Comparison of ENCODE assay signal across 9 cellular contexts in genomic region chr1:74964508-74964907, GRCh38.
DNase-seq lines count a peak whose midpoint lies in the region; ATAC-seq lines count a peak whose summit lies in the region.
"Had no signal": no experiment of that assay in that cellular context is flagged by ENCODE, and none has a peak within 500 bp of the region (broad histone marks: within the 10 kb centered on the region; RNA-seq: fewer than 3 reads in every experiment).

No MANE protein-coding gene starts in this region.

- peak; percentile 82 for DNase-seq in DMS79 (lab: John Stamatoyannopoulos, UW)
- peak; percentile 92 for DNase-seq in NCI-H128 (lab: John Stamatoyannopoulos, UW; ENCODE audit: unreplicated experiment)
- DNase-seq in SHP77 treated with DMSO at 0.1 percent for 48 hours (lab: John Stamatoyannopoulos, UW), result peak; percentile 87
- DNase-seq in midbrain (lab: John Stamatoyannopoulos, UW), result peak; percentile 12
- DNase-seq in activated naive CD4-positive, alpha-beta T cell treated with anti-CD3 and anti-CD28 coated beads, Interleukin-2, amount 50 U/mL, for 16 hours, result no peak
- no peak for DNase-seq in mesenteric fat pad (ENCODE audit: low spot score)
- DNase-seq: trophoblast cell had no signal

- ATAC-seq in GM18909 (IDR thresholded peaks at IDR 0.05; ENCODE audit: poor library complexity, unreplicated experiment), result no peak
- ATAC-seq in activated CD4-positive, CD25-positive, alpha-beta regulatory T cell treated with anti-CD3 and anti-CD28 coated beads, Interleukin-2, amount 50 U/mL, for 24 hours, result no peak

Comparison
In these comparisons a context has a peak if more than half of its experiments do, and no peak if none do; other contexts are left out.
1. DNase-seq: peak in DMS79 (single experiment), NCI-H128 (single experiment), SHP77 treated with DMSO at 0.1 percent for 48 hours (single experiment) and midbrain (single experiment); none in activated naive CD4-positive, alpha-beta T cell treated with anti-CD3 and anti-CD28 coated beads, Interleukin-2, amount 50 U/mL, for 16 hours (single experiment) and mesenteric fat pad (single experiment).